ENCODE assay signal across 15 cellular contexts in the genomic region with DNA sequence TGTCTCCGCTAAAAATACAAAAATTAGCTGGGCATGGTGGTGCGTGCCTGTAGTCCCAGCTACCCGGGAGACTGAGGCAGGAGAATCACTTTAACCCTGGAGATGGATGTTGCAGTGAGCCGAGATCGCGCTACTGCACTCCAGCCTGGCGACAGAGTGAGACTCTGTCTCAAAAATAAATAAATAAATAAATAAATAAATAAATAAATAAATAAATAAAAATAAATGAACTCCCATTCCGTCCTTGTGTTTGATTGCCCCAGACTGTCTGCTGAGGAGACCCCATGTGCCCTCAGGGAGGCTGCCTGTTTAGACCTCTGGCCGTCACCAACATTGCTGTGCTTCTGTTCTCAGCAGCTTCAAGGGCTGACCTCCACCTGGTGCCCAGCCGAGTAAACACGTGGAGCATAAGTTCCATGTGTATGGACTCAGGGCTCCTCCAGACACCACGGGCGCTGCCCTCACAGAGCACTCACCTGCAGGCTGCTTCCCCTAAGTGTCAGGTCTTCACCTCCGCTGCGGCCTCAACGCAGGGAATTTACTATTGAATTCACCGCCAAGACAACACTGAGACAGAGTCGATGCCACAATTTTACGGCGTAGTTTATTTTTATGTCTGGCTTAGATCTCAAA. TPM values are rescaled to one million over a fixed set of nuclear protein-coding genes. Genes with fewer than 3 reads are reported as not detected.
DNase-seq lines count a peak whose midpoint lies in the region; ATAC-seq and TF ChIP-seq lines count a peak whose summit lies in the region.
"Had no signal": no experiment of that assay in that cellular context is flagged by ENCODE, and none has a peak within 500 bp of the region (broad histone marks: within the 10 kb centered on the region; RNA-seq: fewer than 3 reads in every experiment).

No MANE protein-coding gene starts in this region.

- ATAC-seq in activated CD8-positive, alpha-beta memory T cell treated with anti-CD3 and anti-CD28 coated beads, Interleukin-2, amount 10 ng/mL, durations not matched to agents 7 days and 5 days: no peak
- ATAC-seq in GM21447 (IDR thresholded peaks at IDR 0.05; ENCODE audit: unreplicated experiment): no peak

- H3K36me3 Mint-ChIP-seq in activated CD8-positive, alpha-beta memory T cell treated with anti-CD3 and anti-CD28 coated beads, Interleukin-2, amount 10 ng/mL, durations not matched to agents 7 days and 5 days: peaks cover 21% of the 10 kb centered on the region
- H3K36me3 Mint-ChIP-seq in activated T-helper 1 cell treated with anti-CD3 and anti-CD28 coated beads, Interleukin-12 subunit alpha, Interleukin-12 subunit beta, Interleukin-2, Interleukin-4 antibody, amounts not matched to agents 30 ng/mL and 10 ng/mL and 1 ng/mL, durations not matched to agents 14 hours and 24 hours and 36 hours (ENCODE audit: low read depth): peaks cover 49% of the 10 kb centered on the region
- H3K36me3 Mint-ChIP-seq in nephron progenitor cell (ENCODE audit: low read depth): peaks cover 20% of the 10 kb centered on the region

- no peak overlapping the region for H3K4me3 Mint-ChIP-seq in activated CD8-positive, alpha-beta memory T cell treated with anti-CD3 and anti-CD28 coated beads, Interleukin-2, amount 10 ng/mL, durations not matched to agents 7 days and 5 days
- H3K4me3 Mint-ChIP-seq in activated T-helper 1 cell treated with anti-CD3 and anti-CD28 coated beads, Interleukin-12 subunit alpha, Interleukin-12 subunit beta, Interleukin-2, Interleukin-4 antibody, amounts not matched to agents 30 ng/mL and 10 ng/mL and 1 ng/mL, durations not matched to agents 14 hours and 24 hours and 36 hours: no peak overlapping the region
- no peak overlapping the region for H3K4me3 Mint-ChIP-seq in nephron progenitor cell
- H3K4me3 Mint-ChIP-seq: CD14-positive monocyte had no signal

- DNase-seq in activated CD8-positive, alpha-beta memory T cell treated with anti-CD3 and anti-CD28 coated beads, Interleukin-2, amount 50 U/mL, for 48 hours: peak; percentile 34
- DNase-seq in activated CD8-positive, alpha-beta memory T cell treated with anti-CD3 and anti-CD28 coated beads, Interleukin-2, amount 10 ng/mL, durations not matched to agents 7 days and 5 days: no peak
- DNase-seq in activated T-helper 1 cell treated with anti-CD3 and anti-CD28 coated beads, Interleukin-12 subunit alpha, Interleukin-12 subunit beta, Interleukin-2, Interleukin-4 antibody, amounts not matched to agents 30 ng/mL and 10 ng/mL and 1 ng/mL, durations not matched to agents 14 hours and 24 hours and 36 hours (ENCODE audit: low spot score): no peak
- no peak for DNase-seq in nephron progenitor cell
- DNase-seq in stimulated activated naive CD4-positive, alpha-beta T cell (lab: John Stamatoyannopoulos, UW): no peak
- DNase-seq: DMS79, NCI-H1417 treated with DMSO at 0.1 percent for 48 hours, NCI-H2029, NCI-H510A, NCI-H82, SHP77 treated with DMSO at 0.1 percent for 48 hours had no signal

- H3K27me3 Mint-ChIP-seq in activated CD8-positive, alpha-beta memory T cell treated with anti-CD3 and anti-CD28 coated beads, Interleukin-2, amount 10 ng/mL, durations not matched to agents 7 days and 5 days: no peaks in the 10 kb centered on the region
- no peaks in the 10 kb centered on the region for H3K27me3 Mint-ChIP-seq in activated T-helper 1 cell treated with anti-CD3 and anti-CD28 coated beads, Interleukin-12 subunit alpha, Interleukin-12 subunit beta, Interleukin-2, Interleukin-4 antibody, amounts not matched to agents 30 ng/mL and 10 ng/mL and 1 ng/mL, durations not matched to agents 14 hours and 24 hours and 36 hours (ENCODE audit: insufficient read depth)
- peaks cover 4% of the 10 kb centered on the region for H3K27me3 Mint-ChIP-seq in nephron progenitor cell (ENCODE audit: low read depth, poor library complexity)

- no peaks in the 10 kb centered on the region for H3K9me3 ChIP-seq in HUES48 (ENCODE audit: control insufficient read depth, insufficient read depth, low read length)
- H3K9me3 ChIP-seq: A549 had no signal

- peak overlapping the region; percentile 3 for H3K27ac ChIP-seq in HUES48 (ENCODE audit: low read depth, low read length)
- H3K27ac ChIP-seq: A549 had no signal

- CTCF ChIA-PET in activated CD8-positive, alpha-beta memory T cell treated with anti-CD3 and anti-CD28 coated beads, Interleukin-2, amount 10 ng/mL, durations not matched to agents 7 days and 5 days (lab: Charles Lee): no interaction called here

- H3K27ac Mint-ChIP-seq in activated CD8-positive, alpha-beta memory T cell treated with anti-CD3 and anti-CD28 coated beads, Interleukin-2, amount 10 ng/mL, durations not matched to agents 7 days and 5 days: no peak overlapping the region
- H3K27ac Mint-ChIP-seq in activated T-helper 1 cell treated with anti-CD3 and anti-CD28 coated beads, Interleukin-12 subunit alpha, Interleukin-12 subunit beta, Interleukin-2, Interleukin-4 antibody, amounts not matched to agents 30 ng/mL and 10 ng/mL and 1 ng/mL, durations not matched to agents 14 hours and 24 hours and 36 hours: peak overlapping the region; percentile 69
- peak overlapping the region; percentile 82 for H3K27ac Mint-ChIP-seq in nephron progenitor cell

- no peak overlapping the region for H3K4me3 ChIP-seq in HUES48 (ENCODE audit: low read depth, low read length)
- H3K4me3 ChIP-seq: A549 had no signal

- no peaks in the 10 kb centered on the region; the same call in 1 of the 2 replicates for H3K36me3 ChIP-seq in HUES48 (ENCODE audit: control insufficient read depth, insufficient read depth, low read length)

- H3K4me1 ChIP-seq in HUES48 (ENCODE audit: control insufficient read depth, insufficient read depth, low read length): peaks cover 43% of the 10 kb centered on the region

- peaks cover 42% of the 10 kb centered on the region for H3K4me1 Mint-ChIP-seq in activated CD8-positive, alpha-beta memory T cell treated with anti-CD3 and anti-CD28 coated beads, Interleukin-2, amount 10 ng/mL, durations not matched to agents 7 days and 5 days
- H3K4me1 Mint-ChIP-seq in activated T-helper 1 cell treated with anti-CD3 and anti-CD28 coated beads, Interleukin-12 subunit alpha, Interleukin-12 subunit beta, Interleukin-2, Interleukin-4 antibody, amounts not matched to agents 30 ng/mL and 10 ng/mL and 1 ng/mL, durations not matched to agents 14 hours and 24 hours and 36 hours (ENCODE audit: low read depth): peaks cover 86% of the 10 kb centered on the region
- H3K4me1 Mint-ChIP-seq in nephron progenitor cell: peaks cover 50% of the 10 kb centered on the region

- intact Hi-C loops in activated T-helper 1 cell treated with anti-CD3 and anti-CD28 coated beads, Interleukin-12 subunit alpha, Interleukin-12 subunit beta, Interleukin-2, Interleukin-4 antibody, amounts not matched to agents 30 ng/mL and 10 ng/mL and 1 ng/mL, durations not matched to agents 14 hours and 24 hours and 36 hours (cut with micrococcal nuclease): no loop called here

- H3K9me3 Mint-ChIP-seq in activated CD8-positive, alpha-beta memory T cell treated with anti-CD3 and anti-CD28 coated beads, Interleukin-2, amount 10 ng/mL, durations not matched to agents 7 days and 5 days (ENCODE audit: low read depth): no peaks in the 10 kb centered on the region
- no peaks in the 10 kb centered on the region for H3K9me3 Mint-ChIP-seq in activated T-helper 1 cell treated with anti-CD3 and anti-CD28 coated beads, Interleukin-12 subunit alpha, Interleukin-12 subunit beta, Interleukin-2, Interleukin-4 antibody, amounts not matched to agents 30 ng/mL and 10 ng/mL and 1 ng/mL, durations not matched to agents 14 hours and 24 hours and 36 hours
- peaks cover 7% of the 10 kb centered on the region for H3K9me3 Mint-ChIP-seq in nephron progenitor cell
- H3K9me3 Mint-ChIP-seq: CD14-positive monocyte had no signal

- no peak for TF ChIP-seq CTCF in nephron progenitor cell (IDR thresholded peaks at IDR 0.05)

- no peaks in the 10 kb centered on the region for H3K27me3 ChIP-seq in HUES48 (ENCODE audit: control insufficient read depth, insufficient read depth, low read length)

- no peak overlapping the region for H3K9ac ChIP-seq in HUES48 (ENCODE audit: low read depth, low read length)

RNA-seq across cellular contexts. Expression of a gene that starts 32.0 kb away (rescaled TPM):
- 10 to 100 TPM; 42.3 to 67.3 TPM for total RNA-seq in activated CD8-positive, alpha-beta memory T cell treated with anti-CD3 and anti-CD28 coated beads, Interleukin-2, amount 10 ng/mL, durations not matched to agents 7 days and 5 days
- 96.3 and 102 TPM in 2 replicates for total RNA-seq in activated T-helper 1 cell treated with anti-CD3 and anti-CD28 coated beads, Interleukin-12 subunit alpha, Interleukin-12 subunit beta, Interleukin-2, Interleukin-4 antibody, amounts not matched to agents 30 ng/mL and 10 ng/mL and 1 ng/mL, durations not matched to agents 14 hours and 24 hours and 36 hours
